ENCODE assay signal across 13 cellular contexts in the genomic region with DNA sequence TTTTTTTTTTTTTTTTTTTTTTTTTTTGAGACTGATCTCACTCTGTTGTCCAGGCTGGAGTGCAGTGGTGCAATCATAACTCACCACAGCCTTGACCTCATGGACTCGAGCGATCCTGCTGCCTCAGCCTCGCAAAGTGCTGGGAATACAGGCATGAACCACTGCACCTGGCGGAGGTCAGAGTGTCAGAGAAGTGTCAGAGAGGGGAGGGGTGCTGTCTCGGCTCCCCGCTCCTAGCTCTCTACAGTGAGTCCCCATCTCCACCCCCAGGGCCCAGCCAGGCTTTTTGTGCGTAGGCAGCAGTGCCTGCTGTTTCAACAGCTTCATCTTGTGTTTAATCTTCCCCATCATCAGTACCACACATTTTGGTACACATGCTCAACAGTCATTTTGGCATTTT.
"Had no signal": no experiment of that assay in that cellular context is flagged by ENCODE, and none has a peak within 500 bp of the region (broad histone marks: within the 10 kb centered on the region; RNA-seq: fewer than 3 reads in every experiment).

No MANE protein-coding gene starts in this region.

- H3K27ac Mint-ChIP-seq: activated T-helper 1 cell treated with anti-CD3 and anti-CD28 coated beads, Interleukin-12 subunit alpha, Interleukin-12 subunit beta, Interleukin-2, Interleukin-4 antibody, amounts not matched to agents 30 ng/mL and 10 ng/mL and 1 ng/mL, durations not matched to agents 14 hours and 24 hours and 36 hours had no signal

- DNase-seq: activated naive CD4-positive, alpha-beta T cell; effector CD4-positive, alpha-beta T cell; foreskin melanocyte; heart right ventricle; left ventricle myocardium inferior; mesenchymal stem cell; nephron progenitor cell; stimulated activated CD4-positive, alpha-beta T cell treated with anti-CD3 and anti-CD28 coated beads, Interleukin-4, amount 100 ng/mL, for 4 hours; T-helper 9 cell; thyroid gland had no signal

- H3K27me3 ChIP-seq: colonic mucosa, heart right ventricle, thyroid gland had no signal

- H3K4me1 ChIP-seq: colonic mucosa had no signal

- H3K4me3 Mint-ChIP-seq: activated T-helper 1 cell treated with anti-CD3 and anti-CD28 coated beads, Interleukin-12 subunit alpha, Interleukin-12 subunit beta, Interleukin-2, Interleukin-4 antibody, amounts not matched to agents 30 ng/mL and 10 ng/mL and 1 ng/mL, durations not matched to agents 14 hours and 24 hours and 36 hours; nephron progenitor cell had no signal

- H3K36me3 ChIP-seq: colonic mucosa, heart right ventricle, left ventricle myocardium inferior, thyroid gland had no signal

- H3K9me3 ChIP-seq: colonic mucosa, heart right ventricle, left ventricle myocardium inferior, thyroid gland had no signal

- ATAC-seq: heart right ventricle had no signal

- H3K4me3 ChIP-seq: colonic mucosa, heart right ventricle, left ventricle myocardium inferior, thyroid gland had no signal

- H3K27ac ChIP-seq: colonic mucosa, VCaP had no signal
